In the genomic region with DNA sequence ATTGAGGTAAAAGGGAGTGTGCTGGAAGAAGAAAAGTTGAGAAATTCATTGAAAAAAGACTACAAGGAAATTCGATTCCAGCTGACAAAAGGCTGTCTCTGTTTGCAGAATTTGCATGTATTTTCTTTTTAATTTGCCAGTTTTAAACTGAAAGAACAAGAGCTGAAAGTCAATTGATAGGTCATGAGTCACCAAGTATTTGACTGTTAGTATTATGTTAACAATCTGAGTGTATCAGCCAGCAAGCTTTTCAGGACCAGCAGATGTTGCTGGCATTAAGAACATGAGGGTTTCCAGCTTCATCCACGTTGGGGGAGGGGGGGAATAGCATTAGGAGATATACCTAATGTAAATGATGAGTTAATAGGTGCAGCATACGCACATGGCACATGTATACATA, we compare ENCODE assay signal across 9 cellular contexts.
DNase-seq lines count a peak whose midpoint lies in the region; ATAC-seq and TF ChIP-seq lines count a peak whose summit lies in the region.
"Had no signal": no experiment of that assay in that cellular context is flagged by ENCODE, and none has a peak within 500 bp of the region (broad histone marks: within the 10 kb centered on the region; RNA-seq: fewer than 3 reads in every experiment).

No MANE protein-coding gene starts in this region.

- H3K4me2 ChIP-seq in GM23338, result peak overlapping the region; percentile 64
- peak overlapping the region; percentile 68 for H3K4me2 ChIP-seq in smooth muscle cell

- no peaks in the 10 kb centered on the region for H3K27me3 Mint-ChIP-seq in GM23338 (ENCODE audit: insufficient read depth, low read depth, poor library complexity)
- H3K27me3 Mint-ChIP-seq in CD8-positive, alpha-beta memory T cell, result no peaks in the 10 kb centered on the region

- POLR2A ChIA-PET in RWPE1 (lab: Yijun Ruan, JAX; ENCODE audit: low non-redundant PET), result no interaction called here
- POLR2A ChIA-PET in CD8-positive, alpha-beta memory T cell (lab: Charles Lee), result no interaction called here

- 0 out of 2 replicates have a peak, but pooled peaks cover 5% of the 10 kb centered on the region for H3K9me2 ChIP-seq in GM23338 (ENCODE audit: insufficient read depth)

- no peaks in the 10 kb centered on the region for H3K36me3 Mint-ChIP-seq in GM23338 (ENCODE audit: low read depth)
- H3K36me3 Mint-ChIP-seq in CD8-positive, alpha-beta memory T cell, result no peaks in the 10 kb centered on the region

- H3K36me3 ChIP-seq in GM23338 (ENCODE audit: insufficient read depth) (no peaks in the 10 kb centered on the region), smooth muscle cell (ENCODE audit: low read depth) (no peaks in the 10 kb centered on the region), left lung (no peaks in the 10 kb centered on the region)
- no peaks in the 10 kb centered on the region for H3K36me3 ChIP-seq in CD8-positive, alpha-beta memory T cell (ENCODE audit: insufficient read depth, low read length)

- TF ChIP-seq CTCF in GM23338 (conservative IDR thresholded peaks at IDR 0.05; ENCODE audit: low read depth in 2 of 2), result no peak
- TF ChIP-seq CTCF in RWPE1 (conservative IDR thresholded peaks at IDR 0.05; ENCODE audit: low read depth), result no peak
- TF ChIP-seq CTCF in fibroblast of mammary gland (conservative IDR thresholded peaks at IDR 0.05; ENCODE audit: control insufficient read depth, insufficient read depth, low read depth, low read length), result no peak
- no peak for TF ChIP-seq CTCF in smooth muscle cell (IDR thresholded peaks at IDR 0.05; ENCODE audit: borderline replicate concordance, insufficient read depth, poor library complexity, severe bottlenecking)
- TF ChIP-seq CTCF in left lung (IDR thresholded peaks at IDR 0.05), result no peak

- WGBS in smooth muscle cell (ENCODE audit: low lambda C conversion rate), result 35% methylated on average over 3 of the region's 3 CpGs

- H3K4me3 ChIP-seq in GM23338 (peak overlapping the region; percentile 29), fibroblast of mammary gland (ENCODE audit: control insufficient read depth, low read depth, low read length) (no peak overlapping the region), smooth muscle cell (no peak overlapping the region), left lung (no peak overlapping the region)
- H3K4me3 ChIP-seq in CD8-positive, alpha-beta memory T cell (ENCODE audit: low read length), result no peak overlapping the region

- H4K20me1 ChIP-seq in GM23338 (replicated peaks; ENCODE audit: insufficient read depth) (no peaks in the 10 kb centered on the region), smooth muscle cell (ENCODE audit: low read depth) (no peaks in the 10 kb centered on the region)

- peak overlapping the region; percentile 38; the same call in 1 of the 2 replicates for H3K27ac Mint-ChIP-seq in GM23338
- H3K27ac Mint-ChIP-seq in CD8-positive, alpha-beta memory T cell, result no peak overlapping the region

- H3K79me2 ChIP-seq in GM23338 (replicated peaks; ENCODE audit: insufficient read depth) (no peaks in the 10 kb centered on the region), smooth muscle cell (ENCODE audit: low read depth) (no peaks in the 10 kb centered on the region)

- DNase-seq in GM23338 (ENCODE audit: low spot score) (peak; percentile 9), RWPE1 (ENCODE audit: low spot score) (peak; percentile 44), fibroblast of mammary gland (ENCODE audit: low read depth) (peak; percentile 76), smooth muscle cell (lab: John Stamatoyannopoulos, UW; ENCODE audit: unreplicated experiment) (no peak), left lung (no peak)
- DNase-seq in CD8-positive, alpha-beta memory T cell, result no peak
- DNase-seq: cerebellar nuclear complex, NCI-H1694 had no signal

- H3K27ac ChIP-seq in GM23338 (ENCODE audit: low read depth), result peak overlapping the region; percentile 78
- no peak overlapping the region for H3K27ac ChIP-seq in RWPE1
- H3K27ac ChIP-seq in smooth muscle cell (ENCODE audit: low read depth), result peak overlapping the region; percentile 86
- H3K27ac ChIP-seq in left lung, result no peak overlapping the region
- H3K27ac ChIP-seq in CD8-positive, alpha-beta memory T cell (ENCODE audit: low read depth, low read length), result no peak overlapping the region

- H3K4me1 Mint-ChIP-seq in GM23338, result peaks cover 36% of the 10 kb centered on the region
- H3K4me1 Mint-ChIP-seq in CD8-positive, alpha-beta memory T cell, result no peaks in the 10 kb centered on the region

- no peaks in the 10 kb centered on the region for H3K9me3 Mint-ChIP-seq in GM23338
- peaks cover 0 to 32% (median 10%) of the 10 kb centered on the region in 5 donors for H3K9me3 Mint-ChIP-seq in CD8-positive, alpha-beta memory T cell

- no peaks in the 10 kb centered on the region for H3K27me3 ChIP-seq in GM23338 (ENCODE audit: insufficient read depth)
- H3K27me3 ChIP-seq in smooth muscle cell (ENCODE audit: low read depth), result no peaks in the 10 kb centered on the region
- H3K27me3 ChIP-seq in left lung, result no peaks in the 10 kb centered on the region
- no peaks in the 10 kb centered on the region for H3K27me3 ChIP-seq in CD8-positive, alpha-beta memory T cell (ENCODE audit: insufficient read depth, low read length, poor library complexity, severe bottlenecking)

- ATAC-seq in GM23338, result no peak
- no peak for ATAC-seq in GM21786 (IDR thresholded peaks at IDR 0.05; ENCODE audit: unreplicated experiment)
- ATAC-seq in left lung, result no peak

- peak overlapping the region; percentile 38 for H3K9ac ChIP-seq in smooth muscle cell (ENCODE audit: low read depth)

- intact Hi-C loops in left lung (cut with DNase I), result no loop called here

- H3K4me1 ChIP-seq in GM23338 (ENCODE audit: insufficient read depth) (peaks cover 48% of the 10 kb centered on the region), smooth muscle cell (ENCODE audit: low read depth) (peaks cover 26% of the 10 kb centered on the region), left lung (no peaks in the 10 kb centered on the region)
- H3K4me1 ChIP-seq in CD8-positive, alpha-beta memory T cell (ENCODE audit: insufficient read depth, low read length), result no peaks in the 10 kb centered on the region

- H2AFZ ChIP-seq in GM23338 (0 out of 2 replicates have a peak overlapping the region, but pooled peaks have one; percentile 1), smooth muscle cell (ENCODE audit: low read depth) (no peak overlapping the region)

- H3K9me3 ChIP-seq in smooth muscle cell (replicated peaks; ENCODE audit: low read depth), result no peaks in the 10 kb centered on the region
- no peaks in the 10 kb centered on the region for H3K9me3 ChIP-seq in left lung
- no peaks in the 10 kb centered on the region for H3K9me3 ChIP-seq in CD8-positive, alpha-beta memory T cell (ENCODE audit: low read length)

- CTCF ChIA-PET in RWPE1 (lab: Yijun Ruan, JAX), result no interaction called here
- CTCF ChIA-PET in CD8-positive, alpha-beta memory T cell (lab: Charles Lee), result no interaction called here

- no peaks in the 10 kb centered on the region for H3F3A ChIP-seq in GM23338 (replicated peaks; ENCODE audit: low read depth)
- H3F3A ChIP-seq in smooth muscle cell (ENCODE audit: low read depth), result peaks cover 17% of the 10 kb centered on the region

- no peak overlapping the region for H3K4me3 Mint-ChIP-seq in GM23338
- H3K4me3 Mint-ChIP-seq in CD8-positive, alpha-beta memory T cell, result no peak overlapping the region

TF ChIP-seq in GM23338, 12 proteins besides CTCF, POLR2A, EP300 and RAD21:
- TF ChIP-seq ZNF114 (CRISPR knock-in tag; IDR thresholded peaks at IDR 0.05), result no peak
- TF ChIP-seq, protein P1, sequence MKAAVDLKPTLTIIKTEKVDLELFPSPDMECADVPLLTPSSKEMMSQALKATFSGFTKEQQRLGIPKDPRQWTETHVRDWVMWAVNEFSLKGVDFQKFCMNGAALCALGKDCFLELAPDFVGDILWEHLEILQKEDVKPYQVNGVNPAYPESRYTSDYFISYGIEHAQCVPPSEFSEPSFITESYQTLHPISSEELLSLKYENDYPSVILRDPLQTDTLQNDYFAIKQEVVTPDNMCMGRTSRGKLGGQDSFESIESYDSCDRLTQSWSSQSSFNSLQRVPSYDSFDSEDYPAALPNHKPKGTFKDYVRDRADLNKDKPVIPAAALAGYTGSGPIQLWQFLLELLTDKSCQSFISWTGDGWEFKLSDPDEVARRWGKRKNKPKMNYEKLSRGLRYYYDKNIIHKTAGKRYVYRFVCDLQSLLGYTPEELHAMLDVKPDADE (IDR thresholded peaks at IDR 0.05), result no peak
- peak; percentile 53; the same call in 1 of the 2 replicates for TF ChIP-seq NANOG (IDR thresholded peaks at IDR 0.05; ENCODE audit: borderline replicate concordance)
TF ChIP-seq in GM23338: peak in this region for 1.

Comparison
In these comparisons a context has a peak if more than half of its experiments do, and no peak if none do; other contexts are left out.
1. DNase-seq: peak in GM23338 (single experiment), RWPE1 (single experiment) and fibroblast of mammary gland (single experiment); none in smooth muscle cell (single experiment), left lung (0 of 2) and CD8-positive, alpha-beta memory T cell (0 of 5).
2. H3K27ac ChIP-seq: peak in GM23338 (single experiment) and smooth muscle cell (single experiment); none in RWPE1 (single experiment), left lung (0 of 2) and CD8-positive, alpha-beta memory T cell (single experiment).